12 cellular contexts compared by ENCODE assay signal in genomic region chr17:44543213-44543904, GRCh38. TPM values are rescaled to one million over a fixed set of nuclear protein-coding genes. Genes with fewer than 3 reads are reported as not detected.
DNase-seq lines count a peak whose midpoint lies in the region; ATAC-seq, FAIRE-seq and TF ChIP-seq lines count a peak whose summit lies in the region.
"Had no signal": no experiment of that assay in that cellular context is flagged by ENCODE, and none has a peak within 500 bp of the region (broad histone marks: within the 10 kb centered on the region; RNA-seq: fewer than 3 reads in every experiment).

No MANE protein-coding gene starts in this region.

- POLR2A ChIA-PET in A549 (lab: Yijun Ruan, JAX), result interaction anchor here (0.6 to 5.6 kb wide), 11 partner anchors 10 to 268 kb away, joined by 3 to 110 read pairs (median 3); partner anchors contain the start of genes FZD2 and GPATCH8

- FAIRE-seq in A549 (lab: Jason Lieb, UNC), result peak; percentile 99

- DNase-seq in A549 (ENCODE audit: low read depth in 1 of 2, low spot score in 1 of 2), result peak; percentile 94 to 98
- peak; percentile 88 for DNase-seq in HS-5 (ENCODE audit: low read depth)
- peak; percentile 95 for DNase-seq in astrocyte of the hippocampus (ENCODE audit: low read depth, low spot score)
- peak; percentile 84 for DNase-seq in iris pigment epithelial cell (ENCODE audit: low read depth)
- DNase-seq in NOMO-1 treated with DMSO at 0.1 percent for 48 hours (lab: John Stamatoyannopoulos, UW; ENCODE audit: unreplicated experiment), result no peak
- no peak for DNase-seq in NCI-H446 (lab: John Stamatoyannopoulos, UW)
- no peak for DNase-seq in NCI-H187 (lab: John Stamatoyannopoulos, UW)
- DNase-seq: NCI-H526 treated with DMSO at 0.1 percent for 48 hours; stimulated activated naive CD4-positive, alpha-beta T cell treated with Interleukin-2 at 50 U/mL for 16 hours had no signal

- no peak for TF ChIP-seq POLR2A in A549 (IDR thresholded peaks at IDR 0.05; ENCODE audit: low read length)

- H3K4me1 ChIP-seq in A549, result peaks cover 66% of the 10 kb centered on the region
- H3K4me1 ChIP-seq: parathyroid adenoma had no signal

- peak overlapping the region; percentile 84 for H3K4me2 ChIP-seq in A549

- no peak for TF ChIP-seq CTCF in A549 (IDR thresholded peaks at IDR 0.05)

- TF ChIP-seq EP300 in A549 (IDR thresholded peaks at IDR 0.05), result peak; percentile 51 to 81; a peak in 4 of 5 replicates

- CTCF ChIA-PET in A549 (lab: Yijun Ruan, JAX), result interaction anchor here (0.7 to 8.7 kb wide), 18 partner anchors 10 to 321 kb away, joined by 3 to 145 read pairs (median 4); partner anchors contain the start of gene FZD2

- H3K27ac ChIP-seq in A549, result peak overlapping the region; percentile 93 to 94
- H3K27ac ChIP-seq: C4-2B, parathyroid adenoma had no signal

- ATAC-seq in A549, result peak; percentile 80 to 91
- no peak for ATAC-seq in GM18502 (IDR thresholded peaks at IDR 0.05; ENCODE audit: poor library complexity, unreplicated experiment)

- 7% methylated on average over 5 of the region's 5 CpGs for WGBS in A549 (ENCODE audit: missing lambda C conversion rate)

- H3K9me3 ChIP-seq in A549, result peaks cover 14% of the 10 kb centered on the region

- peak; percentile 46 to 47; a peak in 4 of 5 replicates for TF ChIP-seq RAD21 in A549 (conservative IDR thresholded peaks at IDR 0.05 in 1 of 2, IDR thresholded peaks at IDR 0.05 in 1 of 2)

- no peak overlapping the region for H3K4me3 ChIP-seq in A549

TF ChIP-seq in A549, 52 proteins besides CTCF, POLR2A, EP300 and RAD21:
- TF ChIP-seq, protein P1, sequence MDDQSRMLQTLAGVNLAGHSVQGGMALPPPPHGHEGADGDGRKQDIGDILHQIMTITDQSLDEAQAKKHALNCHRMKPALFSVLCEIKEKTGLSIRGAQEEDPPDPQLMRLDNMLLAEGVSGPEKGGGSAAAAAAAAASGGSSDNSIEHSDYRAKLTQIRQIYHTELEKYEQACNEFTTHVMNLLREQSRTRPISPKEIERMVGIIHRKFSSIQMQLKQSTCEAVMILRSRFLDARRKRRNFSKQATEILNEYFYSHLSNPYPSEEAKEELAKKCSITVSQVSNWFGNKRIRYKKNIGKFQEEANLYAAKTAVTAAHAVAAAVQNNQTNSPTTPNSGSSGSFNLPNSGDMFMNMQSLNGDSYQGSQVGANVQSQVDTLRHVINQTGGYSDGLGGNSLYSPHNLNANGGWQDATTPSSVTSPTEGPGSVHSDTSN (IDR thresholded peaks at IDR 0.05), result peak; percentile 82
- TF ChIP-seq SMC3 (IDR thresholded peaks at IDR 0.05), result peak; percentile 26
- peak; percentile 84 for TF ChIP-seq JUNB (IDR thresholded peaks at IDR 0.05)
- TF ChIP-seq KDM5A (IDR thresholded peaks at IDR 0.05), result no peak
- TF ChIP-seq BHLHE40 (IDR thresholded peaks at IDR 0.05; ENCODE audit: low read depth, low read length), result peak; percentile 83
- peak in 1 of 2 experiments; percentile 49; a peak in 1 of 4 replicates for TF ChIP-seq CEBPB (IDR thresholded peaks at IDR 0.05)
- peak; percentile 87 to 90; a peak in 4 of 5 replicates for TF ChIP-seq JUN (IDR thresholded peaks at IDR 0.05)
- no peak for TF ChIP-seq RNF2 (IDR thresholded peaks at IDR 0.05; ENCODE audit: borderline replicate concordance, low read depth)
- TF ChIP-seq, protein P2, sequence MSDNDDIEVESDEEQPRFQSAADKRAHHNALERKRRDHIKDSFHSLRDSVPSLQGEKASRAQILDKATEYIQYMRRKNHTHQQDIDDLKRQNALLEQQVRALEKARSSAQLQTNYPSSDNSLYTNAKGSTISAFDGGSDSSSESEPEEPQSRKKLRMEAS (IDR thresholded peaks at IDR 0.05), result peak; percentile 73
- peak; percentile 59 for TF ChIP-seq CHD2 (IDR thresholded peaks at IDR 0.05; ENCODE audit: low read length, partially characterized antibody)
- peak; percentile 72 for TF ChIP-seq FOSL2 (IDR thresholded peaks at IDR 0.05)
- peak; percentile 92 for TF ChIP-seq FOSL2 (CRISPR knock-in tag; IDR thresholded peaks at IDR 0.05)
- peak; percentile 89 for TF ChIP-seq GATA3 (IDR thresholded peaks at IDR 0.05; ENCODE audit: borderline replicate concordance)
- TF ChIP-seq USF2 (IDR thresholded peaks at IDR 0.05), result no peak
TF ChIP-seq in A549: peak in this region for 10.

RNA-seq across cellular contexts. Expression of gene FZD2, which starts 13.9 kb away (rescaled TPM):
- polyA plus RNA-seq in A549 (2011; rRNA removed), result 25.8 and 26.9 TPM in 2 replicates
- polyA plus RNA-seq in A549 (2012; cell fraction: cytosol; rRNA removed), result 61.7 and 106 TPM in 2 replicates
- polyA plus RNA-seq in A549 (2012; cell fraction: nucleus; rRNA removed), result 144 and 234 TPM in 2 replicates
- 42.0 to 62.4 TPM (median 54.9 TPM) in 3 replicates for polyA plus RNA-seq in A549 (2017; fragmentation: RNase III; extraction: RNeasy Plus Mini Kit Qiagen cat#74134 plus additional on column Dnase treatment)
- 33.1 and 61.1 TPM in 2 replicates for polyA minus RNA-seq in A549 (2011; rRNA and poly(A)+ RNA removed)

RNA-seq across cellular contexts. Expression of gene GPATCH8, which starts 40.2 kb away (rescaled TPM):
- polyA plus RNA-seq in A549 (2011; rRNA removed), result 24.9 and 27.3 TPM in 2 replicates
- 10.2 and 11.2 TPM in 2 replicates for polyA plus RNA-seq in A549 (2012; cell fraction: cytosol; rRNA removed)
- 28.3 and 30.8 TPM in 2 replicates for polyA plus RNA-seq in A549 (2012; cell fraction: nucleus; rRNA removed)
- polyA plus RNA-seq in A549 (2017; fragmentation: RNase III; extraction: RNeasy Plus Mini Kit Qiagen cat#74134 plus additional on column Dnase treatment), result 20.6 to 21.7 TPM (median 21.7 TPM) in 3 replicates
- 24.0 and 25.0 TPM in 2 replicates for polyA minus RNA-seq in A549 (2011; rRNA and poly(A)+ RNA removed)

Comparison
In these comparisons a context has a peak if more than half of its experiments do, and no peak if none do; other contexts are left out.
1. DNase-seq: peak in A549 (2 of 2), HS-5 (single experiment), astrocyte of the hippocampus (single experiment) and iris pigment epithelial cell (single experiment); none in NOMO-1 treated with DMSO at 0.1 percent for 48 hours (single experiment), NCI-H446 (0 of 2) and NCI-H187 (0 of 2).